Comparison of ENCODE assay signal across 27 cellular contexts in the genomic region with DNA sequence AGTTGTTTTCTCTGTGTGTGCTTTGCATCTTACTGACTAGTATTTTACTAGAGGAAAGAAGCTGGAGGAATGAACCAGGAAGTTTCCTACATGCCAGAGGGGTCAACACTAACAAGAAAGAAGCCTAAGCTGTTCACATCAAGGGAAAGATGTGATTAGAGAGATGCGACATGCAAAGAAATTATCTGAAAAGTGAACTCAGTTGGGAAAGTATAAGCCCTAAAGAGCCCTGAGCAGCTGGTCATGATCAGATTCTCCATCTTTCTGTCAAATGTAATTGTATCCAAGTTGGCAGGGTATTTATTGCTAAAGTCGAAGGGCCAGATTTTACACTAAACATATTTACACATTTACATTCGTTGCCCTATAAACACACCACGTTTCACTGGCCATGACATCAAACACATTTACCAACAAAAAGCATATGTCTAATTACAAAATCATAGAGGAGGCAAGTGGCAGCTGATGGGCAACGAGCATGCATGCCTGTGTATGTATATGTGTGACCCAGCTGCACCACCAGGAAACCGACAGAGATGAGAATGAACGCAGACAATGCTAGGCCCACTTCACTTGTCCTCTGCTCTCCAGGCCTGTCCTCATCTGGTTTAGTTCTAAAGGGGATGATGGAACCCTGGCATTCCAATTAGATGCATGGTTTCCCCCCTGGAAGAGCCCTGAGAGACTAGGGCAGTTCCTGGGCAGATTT. TPM values are rescaled to one million over a fixed set of nuclear protein-coding genes. Genes with fewer than 3 reads are reported as not detected.
"Had no signal": no experiment of that assay in that cellular context is flagged by ENCODE, and none has a peak within 500 bp of the region (broad histone marks: within the 10 kb centered on the region; RNA-seq: fewer than 3 reads in every experiment).

No MANE protein-coding gene starts in this region.

- H3K9me3 ChIP-seq: breast epithelium, esophagus muscularis mucosa, heart right ventricle, left lung, lower lobe of right lung, mucosa of descending colon, neutrophil, ovary, thoracic aorta, vagina had no signal

- H3K36me3 ChIP-seq: breast epithelium, heart right ventricle, left lung, lower lobe of right lung, neutrophil, ovary, vagina had no signal

- H3K27ac ChIP-seq: breast epithelium, heart right ventricle, left lung, lower lobe of right lung, neutrophil, ovary, skin epidermis, thoracic aorta, vagina had no signal

- DNase-seq: activated CD4-positive, alpha-beta T cell treated with anti-CD3 and anti-CD28 coated beads for 4 hours; activated CD4-positive, alpha-beta T cell treated with anti-CD3 and anti-CD28 coated beads, Interleukin-2, amount 50 U/mL, for 48 hours; activated CD4-positive, CD25-positive, alpha-beta regulatory T cell; activated CD8-positive, alpha-beta memory T cell treated with anti-CD3 and anti-CD28 coated beads for 24 hours; activated CD8-positive, alpha-beta memory T cell treated with anti-CD3 and anti-CD28 coated beads, Interleukin-2, amount 50 U/mL, for 4 hours; activated gamma-delta T cell; activated naive CD4-positive, alpha-beta T cell treated with anti-CD3 and anti-CD28 coated beads, Interleukin-2, amount 10 ng/mL, durations not matched to agents 7 days and 5 days; activated naive CD8-positive, alpha-beta T cell treated with anti-CD3 and anti-CD28 coated beads, Interleukin-2, amount 10 ng/mL, durations not matched to agents 7 days and 5 days; activated T-cell treated with anti-CD3 and anti-CD28 coated beads, Interleukin-2, amount 50 U/mL, for 24 hours; effector CD4-positive, alpha-beta T cell; foreskin melanocyte; heart right ventricle; left lung; lower lobe of right lung; mesendoderm; mucosa of descending colon; ovary; stimulated activated CD4-positive, alpha-beta T cell treated with anti-CD3 and anti-CD28 coated beads, Interleukin-12 subunit alpha, Interleukin-12 subunit beta, amount 100 ng/mL, for 4 hours; stimulated activated CD4-positive, alpha-beta T cell treated with anti-CD3 and anti-CD28 coated beads, Interleukin-4, amount 100 ng/mL, for 1 hour had no signal

- ATAC-seq: heart right ventricle; left lung; lower lobe of right lung; mucosa of descending colon; natural killer cell treated with Interleukin-12 subunit alpha and Interleukin-12 subunit beta and Interleukin-15 and Interleukin-18, amount 100 ng/mL, for 72 hours; stimulated activated effector memory CD8-positive, alpha-beta T cell treated with anti-CD3 and anti-CD28 coated beads, Interleukin-12 subunit alpha, Interleukin-12 subunit beta, amount 100 ng/mL, for 72 hours had no signal

- H3K4me3 ChIP-seq: breast epithelium, esophagus muscularis mucosa, heart right ventricle, left lung, lower lobe of right lung, mucosa of descending colon, ovary, skin epidermis, thoracic aorta, vagina had no signal

RNA-seq across cellular contexts. Expression of a gene that starts 6.3 kb away (rescaled TPM):
- total RNA-seq: vagina had no signal
